8 cellular contexts compared by ENCODE assay signal in the genomic region with DNA sequence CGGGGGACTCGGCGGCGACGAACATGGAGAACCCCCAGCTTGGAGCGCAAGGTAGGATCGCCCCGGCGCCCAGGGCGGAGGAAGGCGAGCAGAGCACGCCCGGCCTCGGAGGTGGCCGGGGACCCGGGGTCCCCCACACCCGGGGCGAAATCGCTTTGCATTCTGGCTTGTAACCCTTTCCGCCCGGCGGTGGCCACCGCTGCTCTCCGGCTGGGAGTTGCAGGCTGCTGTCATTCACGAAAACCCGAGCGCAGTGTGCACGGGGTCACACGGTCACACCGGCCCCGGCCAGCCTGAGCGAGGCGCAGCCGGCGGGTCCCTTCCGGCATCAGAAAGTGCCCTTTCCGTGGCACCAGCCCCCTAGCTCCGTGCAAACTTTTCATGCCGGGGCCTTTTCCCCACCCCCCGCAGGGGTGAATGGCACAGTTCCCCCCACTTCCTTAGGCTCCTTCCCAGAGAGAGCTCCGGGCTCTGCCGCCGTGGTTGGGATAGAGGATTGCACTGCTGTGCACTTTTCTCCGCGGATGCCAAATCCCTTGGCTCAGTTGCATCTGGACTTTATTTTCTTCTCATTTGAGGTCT. TPM values are rescaled to one million over a fixed set of nuclear protein-coding genes. Genes with fewer than 3 reads are reported as not detected.
DNase-seq lines count a peak whose midpoint lies in the region; ATAC-seq, FAIRE-seq and TF ChIP-seq lines count a peak whose summit lies in the region.

No MANE protein-coding gene starts in this region.

- intact Hi-C loops in right cardiac atrium (cut with DNase I) (no loop called here), sigmoid colon (cut with DNase I) (no loop called here)

- no peaks in the 10 kb centered on the region for H3K9me3 ChIP-seq in RWPE2 (ENCODE audit: severe bottlenecking)
- no peaks in the 10 kb centered on the region for H3K9me3 ChIP-seq in right cardiac atrium (ENCODE audit: control insufficient read depth, low read length)
- H3K9me3 ChIP-seq in sigmoid colon: no peaks in the 10 kb centered on the region

- H3K36me3 ChIP-seq in RWPE2 (ENCODE audit: low read depth) (no peaks in the 10 kb centered on the region), sigmoid colon (no peaks in the 10 kb centered on the region)

- no peaks in the 10 kb centered on the region for H3K36me3 Mint-ChIP-seq in T-helper 2 cell treated with Interferon-gamma antibody and Interleukin-4, amounts not matched to agents 5 μg/mL and 100 μg/mL, for 36 hours (ENCODE audit: low read depth)

- ATAC-seq in RWPE2 (ENCODE audit: low read depth) (peak; percentile 48), right cardiac atrium (peak; percentile 18 to 19), GM21381 (IDR thresholded peaks at IDR 0.05; ENCODE audit: unreplicated experiment) (no peak), HG02610 (IDR thresholded peaks at IDR 0.05; ENCODE audit: unreplicated experiment) (no peak)

- FAIRE-seq in GM12891 (lab: Jason Lieb, UNC): no peak

- H3K27ac ChIP-seq in RWPE2 (ENCODE audit: poor library complexity, severe bottlenecking) (no peak overlapping the region), right cardiac atrium (ENCODE audit: low read length) (no peak overlapping the region), sigmoid colon (peak overlapping the region in 3 of 4 donors; percentile 40 to 57 (median 54))

- no peak for TF ChIP-seq EP300 in sigmoid colon (IDR thresholded peaks at IDR 0.05)

- H3K27ac Mint-ChIP-seq in T-helper 2 cell treated with Interferon-gamma antibody and Interleukin-4, amounts not matched to agents 5 μg/mL and 100 μg/mL, for 36 hours: no peak overlapping the region

- H3K4me1 ChIP-seq in RWPE2 (ENCODE audit: insufficient read depth, poor library complexity, severe bottlenecking) (no peaks in the 10 kb centered on the region), right cardiac atrium (ENCODE audit: control insufficient read depth, insufficient read depth, low read length) (no peaks in the 10 kb centered on the region), sigmoid colon (peaks cover 0 to 23% (median 19%) of the 10 kb centered on the region in 4 donors)

- H3K4me3 ChIP-seq in RWPE2 (ENCODE audit: severe bottlenecking) (peak overlapping the region; percentile 32), right cardiac atrium (ENCODE audit: low read length) (peak overlapping the region; percentile 44), sigmoid colon (peak overlapping the region; percentile 25 to 57 (median 48))

- DNase-seq in GM12891 (ENCODE audit: insufficient read length, low spot score) (peak; percentile 30), RWPE2 (ENCODE audit: low spot score) (no peak), right cardiac atrium (peak in 1 of 3 donors; percentile 40), sigmoid colon (no peak), NCI-H446 (lab: John Stamatoyannopoulos, UW) (no peak)
- no peak for DNase-seq in T-helper 2 cell treated with Interferon-gamma antibody and Interleukin-4, amounts not matched to agents 5 μg/mL and 100 μg/mL, for 36 hours (ENCODE audit: low spot score)

- peaks cover 48% of the 10 kb centered on the region for H3K27me3 Mint-ChIP-seq in T-helper 2 cell treated with Interferon-gamma antibody and Interleukin-4, amounts not matched to agents 5 μg/mL and 100 μg/mL, for 36 hours (ENCODE audit: low read depth)

- WGBS in right cardiac atrium: under 1% methylated on average over 45 of the region's 45 CpGs
- 1 to 5% methylated on average over 45 of the region's 45 CpGs for WGBS in sigmoid colon, 2 donors

- TF ChIP-seq POLR2A in GM12891 (IDR thresholded peaks at IDR 0.05; ENCODE audit: low read depth, low read length) (no peak), sigmoid colon (IDR thresholded peaks at IDR 0.05) (no peak)

- TF ChIP-seq CTCF in RWPE2 (IDR thresholded peaks at IDR 0.05; ENCODE audit: poor library complexity, severe bottlenecking): no peak
- no peak for TF ChIP-seq CTCF in sigmoid colon (IDR thresholded peaks at IDR 0.05)

- H3K27me3 ChIP-seq in RWPE2 (ENCODE audit: insufficient read depth, poor library complexity, severe bottlenecking) (peaks cover 58% of the 10 kb centered on the region), right cardiac atrium (ENCODE audit: control insufficient read depth, insufficient read depth) (peaks cover 4% of the 10 kb centered on the region), sigmoid colon (peaks cover 30 to 59% (median 38%) of the 10 kb centered on the region in 3 donors)

- no peaks in the 10 kb centered on the region for H3K4me1 Mint-ChIP-seq in T-helper 2 cell treated with Interferon-gamma antibody and Interleukin-4, amounts not matched to agents 5 μg/mL and 100 μg/mL, for 36 hours (ENCODE audit: low read depth)

- H3K9me3 Mint-ChIP-seq in T-helper 2 cell treated with Interferon-gamma antibody and Interleukin-4, amounts not matched to agents 5 μg/mL and 100 μg/mL, for 36 hours: no peaks in the 10 kb centered on the region

- H3K4me3 Mint-ChIP-seq in T-helper 2 cell treated with Interferon-gamma antibody and Interleukin-4, amounts not matched to agents 5 μg/mL and 100 μg/mL, for 36 hours: no peak overlapping the region

TF ChIP-seq in GM12891, 5 proteins besides CTCF, POLR2A, EP300 and RAD21:
- TF ChIP-seq POU2F2 (IDR thresholded peaks at IDR 0.05; ENCODE audit: low read depth, low read length) (no peak), PAX5 (IDR thresholded peaks at IDR 0.05; ENCODE audit: insufficient read depth, low read length, severe bottlenecking) (no peak), POLR2AphosphoS5 (IDR thresholded peaks at IDR 0.05; ENCODE audit: low read depth, low read length) (no peak), SPI1 (IDR thresholded peaks at IDR 0.05; ENCODE audit: low read depth, low read length) (no peak), TAF1 (IDR thresholded peaks at IDR 0.05; ENCODE audit: low read depth, low read length) (no peak)

RNA-seq across cellular contexts. Expression of gene KAZN, which starts 0.8 kb away (rescaled TPM):
- polyA plus RNA-seq in GM12891 (2012; ENCODE audit: low read depth, missing spikeins): 0.80 TPM
- total RNA-seq in right cardiac atrium: 10 to 100 TPM in 3 of 4 donors, 1 to 10 TPM in 1; 6.6 to 14.9 (median 12.8) TPM
- polyA plus RNA-seq in right cardiac atrium: 3.7 TPM
- 10 to 100 TPM in 1 of 4 donors, 1 to 10 TPM in 3; 3.5 to 11.4 (median 5.8) TPM for total RNA-seq in sigmoid colon
- polyA plus RNA-seq in sigmoid colon: 1 to 10 TPM; 2.5 to 5.6 (median 4.2) TPM

Comparison
In these comparisons a context has a peak if more than half of its experiments do, and no peak if none do; other contexts are left out.
1. ATAC-seq: peak in RWPE2 (single experiment) and right cardiac atrium (2 of 2); none in GM21381 (single experiment) and HG02610 (single experiment).
2. H3K27ac ChIP-seq: peak in sigmoid colon (3 of 4); none in RWPE2 (single experiment) and right cardiac atrium (single experiment).
3. Peak in every context shown above with its lines, with median percentiles within 50 percentile points of each other: H3K4me3 ChIP-seq.